ENCODE assay signal across 8 cellular contexts in genomic region chr2:95122197-95122551, GRCh38. TPM values are rescaled to one million over a fixed set of nuclear protein-coding genes. Genes with fewer than 3 reads are reported as not detected.
DNase-seq lines count a peak whose midpoint lies in the region; ATAC-seq and TF ChIP-seq lines count a peak whose summit lies in the region.

No MANE protein-coding gene starts in this region.

- H3K4me1 ChIP-seq in body of pancreas (peaks cover 19% of the 10 kb centered on the region), mesendoderm (ENCODE audit: control insufficient read depth, low read depth, low read length) (no peaks in the 10 kb centered on the region), adrenal gland (replicated peaks in 1 of 2) (peaks cover 8 to 27% of the 10 kb centered on the region in 2 donors)

- H3K56ac ChIP-seq in mesendoderm (ENCODE audit: low read length) = peak overlapping the region; percentile 90

- H3K18ac ChIP-seq in mesendoderm (ENCODE audit: low read length) = no peak overlapping the region

- H4K5ac ChIP-seq in mesendoderm (ENCODE audit: low read length) = no peak overlapping the region

- H3K4ac ChIP-seq in mesendoderm (ENCODE audit: low read depth, low read length) = no peak overlapping the region

- no peak overlapping the region for H2AK5ac ChIP-seq in mesendoderm (ENCODE audit: low read length)

- peak overlapping the region; percentile 93 for H3K4me3 Mint-ChIP-seq in activated naive CD4-positive, alpha-beta T cell treated with anti-CD3 and anti-CD28 coated beads for 36 hours

- H3K79me2 ChIP-seq in mesendoderm (ENCODE audit: control insufficient read depth, insufficient read depth, low read length) = peaks cover 25% of the 10 kb centered on the region

- H3K23ac ChIP-seq in mesendoderm (ENCODE audit: low read length) = no peak overlapping the region

- H3K27me3 ChIP-seq in body of pancreas (no peaks in the 10 kb centered on the region), mesendoderm (ENCODE audit: insufficient read depth, low read length, poor library complexity) (no peaks in the 10 kb centered on the region), adrenal gland (no peaks in the 10 kb centered on the region)

- peaks cover 8% of the 10 kb centered on the region for H3K36me3 Mint-ChIP-seq in activated naive CD4-positive, alpha-beta T cell treated with anti-CD3 and anti-CD28 coated beads for 36 hours (ENCODE audit: low read depth)

- no peaks in the 10 kb centered on the region for H3K27me3 Mint-ChIP-seq in activated naive CD4-positive, alpha-beta T cell treated with anti-CD3 and anti-CD28 coated beads for 36 hours (ENCODE audit: low read depth)

- H3K79me1 ChIP-seq in mesendoderm (ENCODE audit: low read length) = peaks cover 11% of the 10 kb centered on the region

- intact Hi-C loops in activated naive CD4-positive, alpha-beta T cell treated with anti-CD3 and anti-CD28 coated beads for 36 hours (cut with micrococcal nuclease) = loop anchor here (1.0 kb wide), 4 partner anchors 37 to 280 kb away; partner anchors contain the start of genes FAHD2A, ZNF2, ZNF514 and ZNF892
- intact Hi-C loops in body of pancreas (cut with DNase I) = no loop called here
- intact Hi-C loops in adrenal gland (cut with DNase I) = loop anchor here in 1 of 2 donors (5.0 kb wide), 1 partner anchor 35 kb away; the partner anchor contains the start of gene ZNF514

- no peak overlapping the region for H2BK120ac ChIP-seq in mesendoderm (ENCODE audit: low read depth, low read length)

- no peaks in the 10 kb centered on the region for H3K36me3 ChIP-seq in body of pancreas (replicated peaks in 1 of 2; ENCODE audit: insufficient read depth in 1 of 2, low read depth in 2 of 2)
- H3K36me3 ChIP-seq in mesendoderm (ENCODE audit: control insufficient read depth, insufficient read depth, low read length) = no peaks in the 10 kb centered on the region
- H3K36me3 ChIP-seq in adrenal gland (replicated peaks in 1 of 2) = peaks cover 0 to 4% of the 10 kb centered on the region in 2 donors

- peak overlapping the region; percentile 86 for H3K9ac ChIP-seq in mesendoderm (ENCODE audit: low read length)

- H4K8ac ChIP-seq in mesendoderm (ENCODE audit: low read depth, low read length) = no peak overlapping the region

- H3K27ac ChIP-seq in body of pancreas (peak overlapping the region; percentile 83 to 97 (median 92)), mesendoderm (ENCODE audit: low read depth, low read length) (no peak overlapping the region), adrenal gland (peak overlapping the region in 2 of 5 donors; percentile 97 to 99)

- TF ChIP-seq CTCF in body of pancreas (IDR thresholded peaks at IDR 0.05) = no peak
- no peak for TF ChIP-seq CTCF in adrenal gland (IDR thresholded peaks at IDR 0.05)

- H3K4me2 ChIP-seq in mesendoderm (ENCODE audit: low read length) = peak overlapping the region; percentile 87

- peak; percentile 13 for ATAC-seq in HG03439 (IDR thresholded peaks at IDR 0.05; ENCODE audit: unreplicated experiment)
- peak; percentile 19 for ATAC-seq in body of pancreas
- no peak for ATAC-seq in GM21528 (IDR thresholded peaks at IDR 0.05; ENCODE audit: low FRiP score, unreplicated experiment)

- peak overlapping the region; percentile 90 for H3K27ac Mint-ChIP-seq in activated naive CD4-positive, alpha-beta T cell treated with anti-CD3 and anti-CD28 coated beads for 36 hours

- no peak overlapping the region for H2BK15ac ChIP-seq in mesendoderm (replicated peaks; ENCODE audit: low read depth)

- H3K9me3 ChIP-seq in body of pancreas = no peaks in the 10 kb centered on the region
- no peaks in the 10 kb centered on the region for H3K9me3 ChIP-seq in adrenal gland (replicated peaks in 1 of 3)

- H3K4me1 Mint-ChIP-seq in activated naive CD4-positive, alpha-beta T cell treated with anti-CD3 and anti-CD28 coated beads for 36 hours (ENCODE audit: low read depth) = peaks cover 39% of the 10 kb centered on the region

- H3K4me3 ChIP-seq in body of pancreas (peak overlapping the region; percentile 61 to 82), mesendoderm (ENCODE audit: low read length) (peak overlapping the region; percentile 54), adrenal gland (peak overlapping the region in 2 of 4 donors; percentile 95 to 97)

- DNase-seq in activated naive CD4-positive, alpha-beta T cell treated with anti-CD3 and anti-CD28 coated beads for 36 hours = no peak
- no peak for DNase-seq in activated naive CD4-positive, alpha-beta T cell treated with Interleukin-2 at 50 U/mL for 16 hours
- DNase-seq in body of pancreas = no peak
- no peak for DNase-seq in mesendoderm
- no peak for DNase-seq in adrenal gland
- no peak for DNase-seq in SKM-1 treated with dmso at 0.1 percent for 144 hours (lab: John Stamatoyannopoulos, UW; ENCODE audit: unreplicated experiment)

- H2BK5ac ChIP-seq in mesendoderm (ENCODE audit: low read length) = no peak overlapping the region

- WGBS in body of pancreas, 2 donors = 14 to 21% methylated on average over 5 of the region's 5 CpGs
- WGBS in mesendoderm (ENCODE audit: extremely low coverage, insufficient coverage, low lambda C conversion rate) = no CpG with 5 or more reads among the region's 5 CpGs
- WGBS in adrenal gland, 4 donors = 21 to 30% (median 26%) methylated on average over 5 of the region's 5 CpGs

- no peaks in the 10 kb centered on the region for H3K9me3 Mint-ChIP-seq in activated naive CD4-positive, alpha-beta T cell treated with anti-CD3 and anti-CD28 coated beads for 36 hours

- CTCF ChIA-PET in activated naive CD4-positive, alpha-beta T cell treated with anti-CD3 and anti-CD28 coated beads for 36 hours (lab: Charles Lee) = interaction anchor here (4.6 to 10.2 kb wide), 2 partner anchors 44 to 99 kb away, joined by 35 to 152 read pairs; no protein-coding TSS in a partner anchor

- TF ChIP-seq POLR2A in body of pancreas (IDR thresholded peaks at IDR 0.05) (no peak), adrenal gland (IDR thresholded peaks at IDR 0.05) (no peak)

RNA-seq across cellular contexts. Expression of gene MRPS5, which starts 0.6 kb away (rescaled TPM):
- total RNA-seq in activated naive CD4-positive, alpha-beta T cell treated with anti-CD3 and anti-CD28 coated beads for 36 hours = 10 to 100 TPM; 90.4 to 96.0 TPM
- total RNA-seq in body of pancreas = 10 to 100 TPM; 31.6 to 46.1 TPM
- 46.8 TPM for polyA plus RNA-seq in mesendoderm (2013, experiment 1 of 2)
- 48.4 TPM for polyA plus RNA-seq in mesendoderm (2013, experiment 2 of 2)
- 10 to 100 TPM; 41.0 to 64.3 (median 48.4) TPM for total RNA-seq in adrenal gland
- polyA plus RNA-seq in adrenal gland = 10 to 100 TPM; 72.0 to 96.7 (median 93.4) TPM

RNA-seq across cellular contexts. Expression of gene ZNF514, which starts 37.5 kb away (rescaled TPM):
- 1 to 10 TPM; 9.1 to 9.7 TPM for total RNA-seq in activated naive CD4-positive, alpha-beta T cell treated with anti-CD3 and anti-CD28 coated beads for 36 hours
- total RNA-seq in body of pancreas (10 to 100 TPM; 11.2 to 13.8 TPM), adrenal gland (10 to 100 TPM in 5 of 8 donors, 1 to 10 TPM in 3; 4.6 to 20.5 (median 13.4) TPM)
- polyA plus RNA-seq in mesendoderm (2013, experiment 1 of 2) = 5.6 TPM
- 6.2 TPM for polyA plus RNA-seq in mesendoderm (2013, experiment 2 of 2)
- 10 to 100 TPM in 2 of 3 donors, 1 to 10 TPM in 1; 8.3 to 26.1 (median 11.7) TPM for polyA plus RNA-seq in adrenal gland

RNA-seq across cellular contexts. Expression of gene ZNF2, which starts 43.4 kb away (rescaled TPM):
- 1 to 10 TPM; 2.6 to 3.1 TPM for total RNA-seq in activated naive CD4-positive, alpha-beta T cell treated with anti-CD3 and anti-CD28 coated beads for 36 hours
- 1 to 10 TPM in 1 of 2 donors, under 1 TPM in 1; 0.99 to 2.3 TPM for total RNA-seq in body of pancreas
- polyA plus RNA-seq in mesendoderm (2013, experiment 1 of 2) = 0.73 TPM
- polyA plus RNA-seq in mesendoderm (2013, experiment 2 of 2) = 0.62 TPM
- total RNA-seq in adrenal gland = 1 to 10 TPM; 1.8 to 9.3 (median 5.6) TPM
- 1 to 10 TPM; 2.1 to 5.8 (median 2.8) TPM for polyA plus RNA-seq in adrenal gland
